ENCODE assay signal across 1 cellular context in genomic region chr2:47906261-47907096, GRCh38.
A peak's percentile ranks its signal among the peaks of the same experiment; 100 is the strongest.
TF ChIP-seq lines count a peak whose summit lies in the region.

Gene FBXO11, minus strand, starts transcription at chr2:47906498. Its CDS starts 778 bp downstream, at chr2:47905720.

TF ChIP-seq in HepG2, 621 proteins besides CTCF, POLR2A, EP300 and RAD21 (continued from another document and continues in another):
- TF ChIP-seq RFXAP (CRISPR knock-in tag; IDR thresholded peaks at IDR 0.05; ENCODE audit: borderline replicate concordance) = peak; percentile 70; the same call in 1 of the 2 replicates
- TF ChIP-seq IKZF5 (CRISPR knock-in tag; IDR thresholded peaks at IDR 0.05) = peak; percentile 77; the same call in 1 of the 2 replicates
- 0 out of 2 replicates have a peak, but pooled peaks have one; percentile 45 for TF ChIP-seq ZNF564 (CRISPR knock-in tag; IDR thresholded peaks at IDR 0.05)
- peak; percentile 95 for TF ChIP-seq PATZ1 (CRISPR knock-in tag; IDR thresholded peaks at IDR 0.05)
- 0 out of 2 replicates have a peak, but pooled peaks have one; percentile 33 for TF ChIP-seq ZNF333 (CRISPR knock-in tag; IDR thresholded peaks at IDR 0.05; ENCODE audit: borderline replicate concordance)
- TF ChIP-seq ZNF552 (CRISPR knock-in tag; IDR thresholded peaks at IDR 0.05; ENCODE audit: borderline replicate concordance) = no peak
- TF ChIP-seq ZNF7 (CRISPR knock-in tag; IDR thresholded peaks at IDR 0.05) = no peak
- TF ChIP-seq SRSF4 (IDR thresholded peaks at IDR 0.05; ENCODE audit: low read depth, low read length, poor library complexity, severe bottlenecking) = no peak
- TF ChIP-seq, protein P1, sequence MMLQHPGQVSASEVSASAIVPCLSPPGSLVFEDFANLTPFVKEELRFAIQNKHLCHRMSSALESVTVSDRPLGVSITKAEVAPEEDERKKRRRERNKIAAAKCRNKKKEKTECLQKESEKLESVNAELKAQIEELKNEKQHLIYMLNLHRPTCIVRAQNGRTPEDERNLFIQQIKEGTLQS (CRISPR knock-in tag; IDR thresholded peaks at IDR 0.05) = peak; percentile 62; the same call in 1 of the 2 replicates
- peak; percentile 59 for TF ChIP-seq STAG1 (CRISPR knock-in tag; IDR thresholded peaks at IDR 0.05)
- TF ChIP-seq ZNF230 (CRISPR knock-in tag; IDR thresholded peaks at IDR 0.05) = no peak
- 0 out of 2 replicates have a peak, but pooled peaks have one; percentile 77 for TF ChIP-seq STAT5B (CRISPR knock-in tag; IDR thresholded peaks at IDR 0.05)
- TF ChIP-seq, protein P2, sequence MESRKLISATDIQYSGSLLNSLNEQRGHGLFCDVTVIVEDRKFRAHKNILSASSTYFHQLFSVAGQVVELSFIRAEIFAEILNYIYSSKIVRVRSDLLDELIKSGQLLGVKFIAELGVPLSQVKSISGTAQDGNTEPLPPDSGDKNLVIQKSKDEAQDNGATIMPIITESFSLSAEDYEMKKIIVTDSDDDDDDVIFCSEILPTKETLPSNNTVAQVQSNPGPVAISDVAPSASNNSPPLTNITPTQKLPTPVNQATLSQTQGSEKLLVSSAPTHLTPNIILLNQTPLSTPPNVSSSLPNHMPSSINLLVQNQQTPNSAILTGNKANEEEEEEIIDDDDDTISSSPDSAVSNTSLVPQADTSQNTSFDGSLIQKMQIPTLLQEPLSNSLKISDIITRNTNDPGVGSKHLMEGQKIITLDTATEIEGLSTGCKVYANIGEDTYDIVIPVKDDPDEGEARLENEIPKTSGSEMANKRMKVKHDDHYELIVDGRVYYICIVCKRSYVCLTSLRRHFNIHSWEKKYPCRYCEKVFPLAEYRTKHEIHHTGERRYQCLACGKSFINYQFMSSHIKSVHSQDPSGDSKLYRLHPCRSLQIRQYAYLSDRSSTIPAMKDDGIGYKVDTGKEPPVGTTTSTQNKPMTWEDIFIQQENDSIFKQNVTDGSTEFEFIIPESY (CRISPR knock-in tag; IDR thresholded peaks at IDR 0.05) = no peak
- TF ChIP-seq NFKB2 (CRISPR knock-in tag; IDR thresholded peaks at IDR 0.05; ENCODE audit: borderline replicate concordance) = no peak
- TF ChIP-seq CREB1 (IDR thresholded peaks at IDR 0.05) = peak; percentile 16; the same call in 1 of the 2 replicates
- TF ChIP-seq CREB1 (CRISPR knock-in tag; IDR thresholded peaks at IDR 0.05) = peak; percentile 62
- peak; percentile 76 for TF ChIP-seq CHD4 (IDR thresholded peaks at IDR 0.05; ENCODE audit: borderline replicate concordance, low read length)
- TF ChIP-seq, protein P3, sequence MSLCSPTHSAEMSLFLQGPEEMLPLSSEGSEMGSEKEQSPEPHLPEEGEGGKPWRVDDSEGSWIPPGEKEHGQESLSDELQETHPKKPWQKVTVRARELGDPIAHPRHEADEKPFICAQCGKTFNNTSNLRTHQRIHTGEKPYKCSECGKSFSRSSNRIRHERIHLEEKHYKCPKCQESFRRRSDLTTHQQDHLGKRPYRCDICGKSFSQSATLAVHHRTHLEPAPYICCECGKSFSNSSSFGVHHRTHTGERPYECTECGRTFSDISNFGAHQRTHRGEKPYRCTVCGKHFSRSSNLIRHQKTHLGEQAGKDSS (CRISPR knock-in tag; IDR thresholded peaks at IDR 0.05; ENCODE audit: borderline replicate concordance, low read depth) = peak; percentile 53; the same call in 1 of the 2 replicates
- TF ChIP-seq, protein P4, sequence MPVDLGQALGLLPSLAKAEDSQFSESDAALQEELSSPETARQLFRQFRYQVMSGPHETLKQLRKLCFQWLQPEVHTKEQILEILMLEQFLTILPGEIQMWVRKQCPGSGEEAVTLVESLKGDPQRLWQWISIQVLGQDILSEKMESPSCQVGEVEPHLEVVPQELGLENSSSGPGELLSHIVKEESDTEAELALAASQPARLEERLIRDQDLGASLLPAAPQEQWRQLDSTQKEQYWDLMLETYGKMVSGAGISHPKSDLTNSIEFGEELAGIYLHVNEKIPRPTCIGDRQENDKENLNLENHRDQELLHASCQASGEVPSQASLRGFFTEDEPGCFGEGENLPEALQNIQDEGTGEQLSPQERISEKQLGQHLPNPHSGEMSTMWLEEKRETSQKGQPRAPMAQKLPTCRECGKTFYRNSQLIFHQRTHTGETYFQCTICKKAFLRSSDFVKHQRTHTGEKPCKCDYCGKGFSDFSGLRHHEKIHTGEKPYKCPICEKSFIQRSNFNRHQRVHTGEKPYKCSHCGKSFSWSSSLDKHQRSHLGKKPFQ (CRISPR knock-in tag; IDR thresholded peaks at IDR 0.05; ENCODE audit: insufficient replicate concordance) = peak; percentile 44
- TF ChIP-seq PPARG (CRISPR knock-in tag; conservative IDR thresholded peaks at IDR 0.05) = peak; percentile 88
- TF ChIP-seq ZNF558 (CRISPR knock-in tag; IDR thresholded peaks at IDR 0.05; ENCODE audit: borderline replicate concordance) = peak; percentile 39; the same call in 1 of the 2 replicates
- no peak; the same call in 1 of the 2 replicates for TF ChIP-seq BRD4 (CRISPR knock-in tag; IDR thresholded peaks at IDR 0.05)
- peak; percentile 25 for TF ChIP-seq PHF8 (CRISPR knock-in tag; IDR thresholded peaks at IDR 0.05)
- TF ChIP-seq SAFB2 (CRISPR knock-in tag; IDR thresholded peaks at IDR 0.05; ENCODE audit: borderline replicate concordance, low read depth) = no peak
- peak; percentile 96 for TF ChIP-seq ZSCAN29 (CRISPR knock-in tag; conservative IDR thresholded peaks at IDR 0.05)
- peak; percentile 48; the same call in 1 of the 2 replicates for TF ChIP-seq HDAC2 (CRISPR knock-in tag; IDR thresholded peaks at IDR 0.05)
- TF ChIP-seq KLF15 (CRISPR knock-in tag; IDR thresholded peaks at IDR 0.05; ENCODE audit: borderline replicate concordance) = no peak
- peak; percentile 59; the same call in 1 of the 2 replicates for TF ChIP-seq ZBTB10 (CRISPR knock-in tag; IDR thresholded peaks at IDR 0.05; ENCODE audit: borderline replicate concordance)
- TF ChIP-seq SOX6 (IDR thresholded peaks at IDR 0.05) = no peak
- TF ChIP-seq SOX6 (CRISPR knock-in tag; IDR thresholded peaks at IDR 0.05) = peak; percentile 79; the same call in 1 of the 2 replicates
- TF ChIP-seq FOXP1 (IDR thresholded peaks at IDR 0.05) = no peak
- TF ChIP-seq FOXP1 (CRISPR knock-in tag; IDR thresholded peaks at IDR 0.05) = 0 out of 2 replicates have a peak, but pooled peaks have one; percentile 5
- peak; percentile 57 for TF ChIP-seq MYPOP (CRISPR knock-in tag; IDR thresholded peaks at IDR 0.05)
- no peak for TF ChIP-seq HOXD1 (CRISPR knock-in tag; IDR thresholded peaks at IDR 0.05)
- peak; percentile 68; the same call in 1 of the 2 replicates for TF ChIP-seq TSC22D2 (CRISPR knock-in tag; IDR thresholded peaks at IDR 0.05; ENCODE audit: borderline replicate concordance)
- TF ChIP-seq ZNF160 (CRISPR knock-in tag; IDR thresholded peaks at IDR 0.05) = no peak; the same call in 1 of the 2 replicates
- TF ChIP-seq LCORL (IDR thresholded peaks at IDR 0.05) = peak; percentile 69; the same call in 1 of the 2 replicates
- TF ChIP-seq LCORL (CRISPR knock-in tag; IDR thresholded peaks at IDR 0.05) = peak; percentile 84
- TF ChIP-seq MED8 (CRISPR knock-in tag; IDR thresholded peaks at IDR 0.05; ENCODE audit: insufficient replicate concordance) = peak; percentile 39
- 0 out of 2 replicates have a peak, but pooled peaks have one; percentile 58 for TF ChIP-seq ZFP37 (CRISPR knock-in tag; IDR thresholded peaks at IDR 0.05; ENCODE audit: borderline replicate concordance)
- TF ChIP-seq ZHX1 (CRISPR knock-in tag; IDR thresholded peaks at IDR 0.05; ENCODE audit: low read depth) = no peak
- TF ChIP-seq KDM2A (CRISPR knock-in tag; IDR thresholded peaks at IDR 0.05; ENCODE audit: borderline replicate concordance, low read depth) = peak; percentile 86
- TF ChIP-seq, protein P5, sequence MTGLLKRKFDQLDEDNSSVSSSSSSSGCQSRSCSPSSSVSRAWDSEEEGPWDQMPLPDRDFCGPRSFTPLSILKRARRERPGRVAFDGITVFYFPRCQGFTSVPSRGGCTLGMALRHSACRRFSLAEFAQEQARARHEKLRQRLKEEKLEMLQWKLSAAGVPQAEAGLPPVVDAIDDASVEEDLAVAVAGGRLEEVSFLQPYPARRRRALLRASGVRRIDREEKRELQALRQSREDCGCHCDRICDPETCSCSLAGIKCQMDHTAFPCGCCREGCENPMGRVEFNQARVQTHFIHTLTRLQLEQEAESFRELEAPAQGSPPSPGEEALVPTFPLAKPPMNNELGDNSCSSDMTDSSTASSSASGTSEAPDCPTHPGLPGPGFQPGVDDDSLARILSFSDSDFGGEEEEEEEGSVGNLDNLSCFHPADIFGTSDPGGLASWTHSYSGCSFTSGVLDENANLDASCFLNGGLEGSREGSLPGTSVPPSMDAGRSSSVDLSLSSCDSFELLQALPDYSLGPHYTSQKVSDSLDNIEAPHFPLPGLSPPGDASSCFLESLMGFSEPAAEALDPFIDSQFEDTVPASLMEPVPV (CRISPR knock-in tag; IDR thresholded peaks at IDR 0.05) = 0 out of 2 replicates have a peak, but pooled peaks have one; percentile 71
- peak; percentile 78 for TF ChIP-seq NFYB (CRISPR knock-in tag; IDR thresholded peaks at IDR 0.05)
- no peak for TF ChIP-seq ZNF768 (CRISPR knock-in tag; IDR thresholded peaks at IDR 0.05)
- TF ChIP-seq TFDP2 (CRISPR knock-in tag; IDR thresholded peaks at IDR 0.05) = peak; percentile 49; the same call in 1 of the 2 replicates
